In genomic region chr6:98834060-98835031, GRCh38 we compare ENCODE assay signal across 8 cellular contexts. TPM values are rescaled to one million over a fixed set of nuclear protein-coding genes. Genes with fewer than 3 reads are reported as not detected.
DNase-seq lines count a peak whose midpoint lies in the region; ATAC-seq and TF ChIP-seq lines count a peak whose summit lies in the region.

Gene POU3F2 (plus strand): TSS chr6:98834574. CDS start chr6:98834874, 300 bp downstream.

- intact Hi-C loops in mucosa of descending colon (cut with DNase I, micrococcal nuclease): no loop called here

- ATAC-seq in GM19397 (IDR thresholded peaks at IDR 0.05; ENCODE audit: unreplicated experiment) (peak; percentile 67), HG03520 (IDR thresholded peaks at IDR 0.05; ENCODE audit: unreplicated experiment) (peak; percentile 51), mucosa of descending colon (peak; percentile 79)

- H3K36me3 ChIP-seq in BLaER1 treated with 17β-estradiol and CSF1 and Interleukin-3, amounts not matched to agents 10 nM and 100 nM: no peaks in the 10 kb centered on the region
- H3K36me3 ChIP-seq in mucosa of descending colon (ENCODE audit: low read depth): no peaks in the 10 kb centered on the region

- H3K4me2 ChIP-seq in BLaER1 treated with 17β-estradiol and CSF1 and Interleukin-3, amounts not matched to agents 10 nM and 100 nM: peak within 1 kb of the TSS; percentile 76 to 96 (median 93)

- peak within 1 kb of the TSS; percentile 51 to 69 (median 60) for H3K4me3 ChIP-seq in BLaER1 treated with 17β-estradiol and CSF1 and Interleukin-3, amounts not matched to agents 10 nM and 100 nM
- no peak within 1 kb of the TSS for H3K4me3 ChIP-seq in mucosa of descending colon

- H3K9ac ChIP-seq in BLaER1 treated with 17β-estradiol and CSF1 and Interleukin-3, amounts not matched to agents 10 nM and 100 nM: peak within 1 kb of the TSS in 1 of 11 experiments; percentile 21; a peak in 3 of 22 replicates

- peaks cover 0 to 93% (median 75%) of the 10 kb centered on the region in 11 experiments; a peak in 20 of 22 replicates for H4K20me1 ChIP-seq in BLaER1 treated with 17β-estradiol and CSF1 and Interleukin-3, amounts not matched to agents 10 nM and 100 nM

- H3K9me3 ChIP-seq in BLaER1 treated with 17β-estradiol and CSF1 and Interleukin-3, amounts not matched to agents 10 nM and 100 nM (replicated peaks in 1 of 11): peaks cover 0 to 25% (median 10%) of the 10 kb centered on the region in 11 experiments; a peak in 13 of 22 replicates
- H3K9me3 ChIP-seq in mucosa of descending colon: no peaks in the 10 kb centered on the region

- TF ChIP-seq CTCF in mucosa of descending colon (IDR thresholded peaks at IDR 0.05): no peak

- no peak within 1 kb of the TSS for H3K27ac ChIP-seq in BLaER1 treated with 17β-estradiol and CSF1 and Interleukin-3, amounts not matched to agents 10 nM and 100 nM
- H3K27ac ChIP-seq in epithelial cell of prostate: no peak within 1 kb of the TSS

- H3K27me3 ChIP-seq in BLaER1 treated with 17β-estradiol and CSF1 and Interleukin-3, amounts not matched to agents 10 nM and 100 nM: peaks cover 99 to 100% (median 100%) of the 10 kb centered on the region in 11 experiments

- DNase-seq in NCI-H526 treated with DMSO at 0.1 percent for 48 hours (lab: John Stamatoyannopoulos, UW): peak; percentile 96
- peak; percentile 77 for DNase-seq in activated CD8-positive, alpha-beta memory T cell treated with anti-CD3 and anti-CD28 coated beads, Interleukin-2, amount 50 U/mL, for 48 hours
- DNase-seq in epithelial cell of prostate (ENCODE audit: low read depth, low spot score): peak; percentile 5
- DNase-seq in mucosa of descending colon: peak; percentile 66 to 70 (median 70)
- DNase-seq in stimulated activated CD8-positive, alpha-beta memory T cell treated with anti-CD3 and anti-CD28 coated beads, Interleukin-4, amount 100 ng/mL, for 48 hours: peak; percentile 70

- H3K4me1 ChIP-seq in BLaER1 treated with 17β-estradiol and CSF1 and Interleukin-3, amounts not matched to agents 10 nM and 100 nM: peaks cover 16 to 31% (median 25%) of the 10 kb centered on the region in 10 experiments
- H3K4me1 ChIP-seq in mucosa of descending colon (ENCODE audit: low read depth): peaks cover 50% of the 10 kb centered on the region

RNA-seq across cellular contexts. Expression of gene POU3F2, which starts in this region (rescaled TPM):
- not detected for total RNA-seq in mucosa of descending colon

Comparison
In these comparisons a context has a peak if more than half of its experiments do, and no peak if none do; other contexts are left out.
1. Peak in DNase-seq and ATAC-seq in mucosa of descending colon; RNA of the gene not detected or under 1 TPM.
2. DNase-seq: peak in every context shown above with its lines; median percentile 96 in NCI-H526 treated with DMSO at 0.1 percent for 48 hours; 77 in activated CD8-positive, alpha-beta memory T cell treated with anti-CD3 and anti-CD28 coated beads, Interleukin-2, amount 50 U/mL, for 48 hours; 70 in mucosa of descending colon; 70 in stimulated activated CD8-positive, alpha-beta memory T cell treated with anti-CD3 and anti-CD28 coated beads, Interleukin-4, amount 100 ng/mL, for 48 hours; 5 in epithelial cell of prostate.